Comparison of ENCODE assay signal across 15 cellular contexts in the genomic region with DNA sequence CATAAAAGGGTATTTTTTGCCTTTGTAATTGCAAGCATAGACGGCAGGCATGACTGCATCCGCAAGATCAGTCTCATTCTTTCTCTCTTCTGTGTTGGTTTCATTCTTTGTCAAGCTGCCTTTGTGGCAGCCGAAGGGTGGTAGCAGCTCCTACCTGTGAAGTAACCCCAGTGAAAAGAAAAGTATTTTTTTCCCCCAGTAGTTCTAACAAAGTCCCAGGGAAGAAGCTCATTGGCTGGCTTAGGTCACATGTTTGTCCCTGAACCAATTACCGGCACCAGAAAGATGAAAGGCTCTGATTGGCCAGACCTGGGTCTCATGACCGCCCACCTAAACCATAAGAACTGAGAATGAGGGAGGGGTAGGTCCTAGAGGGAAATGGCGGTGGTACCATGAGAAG.
DNase-seq lines count a peak whose midpoint lies in the region; ATAC-seq lines count a peak whose summit lies in the region.
"Had no signal": no experiment of that assay in that cellular context is flagged by ENCODE, and none has a peak within 500 bp of the region (broad histone marks: within the 10 kb centered on the region; RNA-seq: fewer than 3 reads in every experiment).

No MANE protein-coding gene starts in this region.

- H3K9me3 Mint-ChIP-seq in activated T-helper 17 cell treated with anti-CD3 and anti-CD28 coated beads, Interleukin-2, amount 50 U/mL, for 72 hours, result peaks cover 3% of the 10 kb centered on the region
- peaks cover 0 to 7% of the 10 kb centered on the region in 2 donors for H3K9me3 Mint-ChIP-seq in stimulated activated naive B cell treated with anti-CD40 and anti-IgM and Interleukin-4, amounts not matched to agents 10 μg/mL and 1 μg/mL and 100 μg/mL, for 72 hours

- ATAC-seq in activated T-helper 17 cell treated with anti-CD3 and anti-CD28 coated beads, Interleukin-2, amount 50 U/mL, for 72 hours (replicated peaks), result peak; percentile 97
- peak; percentile 81 to 85 for ATAC-seq in stimulated activated naive B cell treated with anti-CD40 and anti-IgM and Interleukin-4, amounts not matched to agents 10 μg/mL and 1 μg/mL and 100 μg/mL, for 72 hours (replicated peaks)
- ATAC-seq: gastroesophageal sphincter; HCT116; naive thymus-derived CD8-positive, alpha-beta T cell had no signal

- peaks cover 20% of the 10 kb centered on the region for H3K4me1 Mint-ChIP-seq in activated T-helper 17 cell treated with anti-CD3 and anti-CD28 coated beads, Interleukin-2, amount 50 U/mL, for 72 hours
- peaks cover 24 to 26% of the 10 kb centered on the region in 2 donors for H3K4me1 Mint-ChIP-seq in stimulated activated naive B cell treated with anti-CD40 and anti-IgM and Interleukin-4, amounts not matched to agents 10 μg/mL and 1 μg/mL and 100 μg/mL, for 72 hours

- peak overlapping the region; percentile 83 for H3K27ac Mint-ChIP-seq in activated T-helper 17 cell treated with anti-CD3 and anti-CD28 coated beads, Interleukin-2, amount 50 U/mL, for 72 hours
- peak overlapping the region; percentile 76 for H3K27ac Mint-ChIP-seq in stimulated activated naive B cell treated with anti-CD40 and anti-IgM and Interleukin-4, amounts not matched to agents 10 μg/mL and 1 μg/mL and 100 μg/mL, for 72 hours
- H3K27ac Mint-ChIP-seq: activated T-helper 1 cell treated with anti-CD3 and anti-CD28 coated beads, Interleukin-12 subunit alpha, Interleukin-12 subunit beta, Interleukin-2, Interleukin-4 antibody, amounts not matched to agents 30 ng/mL and 10 ng/mL and 1 ng/mL, durations not matched to agents 14 hours and 24 hours and 36 hours; naive thymus-derived CD8-positive, alpha-beta T cell had no signal

- H3K36me3 Mint-ChIP-seq in activated T-helper 17 cell treated with anti-CD3 and anti-CD28 coated beads, Interleukin-2, amount 50 U/mL, for 72 hours (ENCODE audit: low read depth), result peaks cover 22% of the 10 kb centered on the region
- peaks cover 22 to 33% of the 10 kb centered on the region in 2 donors for H3K36me3 Mint-ChIP-seq in stimulated activated naive B cell treated with anti-CD40 and anti-IgM and Interleukin-4, amounts not matched to agents 10 μg/mL and 1 μg/mL and 100 μg/mL, for 72 hours

- H3K27me3 Mint-ChIP-seq in activated T-helper 17 cell treated with anti-CD3 and anti-CD28 coated beads, Interleukin-2, amount 50 U/mL, for 72 hours, result no peaks in the 10 kb centered on the region
- peaks cover 0 to 11% of the 10 kb centered on the region in 2 donors for H3K27me3 Mint-ChIP-seq in stimulated activated naive B cell treated with anti-CD40 and anti-IgM and Interleukin-4, amounts not matched to agents 10 μg/mL and 1 μg/mL and 100 μg/mL, for 72 hours

- H3K4me3 Mint-ChIP-seq in activated T-helper 17 cell treated with anti-CD3 and anti-CD28 coated beads, Interleukin-2, amount 50 U/mL, for 72 hours, result peak overlapping the region; percentile 56
- H3K4me3 Mint-ChIP-seq in stimulated activated naive B cell treated with anti-CD40 and anti-IgM and Interleukin-4, amounts not matched to agents 10 μg/mL and 1 μg/mL and 100 μg/mL, for 72 hours, result no peak overlapping the region
- H3K4me3 Mint-ChIP-seq: activated T-helper 1 cell treated with anti-CD3 and anti-CD28 coated beads, Interleukin-12 subunit alpha, Interleukin-12 subunit beta, Interleukin-2, Interleukin-4 antibody, amounts not matched to agents 30 ng/mL and 10 ng/mL and 1 ng/mL, durations not matched to agents 14 hours and 24 hours and 36 hours; naive thymus-derived CD8-positive, alpha-beta T cell had no signal

- peak; percentile 41 for DNase-seq in activated T-cell treated with anti-CD3 and anti-CD28 coated beads for 48 hours (ENCODE audit: low read depth)
- DNase-seq in activated T-cell treated with anti-CD3 and anti-CD28 coated beads for 4 hours, result no peak
- DNase-seq in renal cortical epithelial cell (ENCODE audit: low read depth), result peak; percentile 28
- DNase-seq in stimulated activated naive B cell treated with anti-CD40 and anti-IgM and Interleukin-4, amounts not matched to agents 10 μg/mL and 1 μg/mL and 100 μg/mL, for 72 hours, result peak; percentile 35
- DNase-seq in NCI-H1694 treated with DMSO at 0.1 percent for 48 hours (lab: John Stamatoyannopoulos, UW), result no peak
- no peak for DNase-seq in NCI-H2196 (lab: John Stamatoyannopoulos, UW; ENCODE audit: unreplicated experiment)
- no peak for DNase-seq in DMS114 treated with DMSO at 0.1 percent for 48 hours (lab: John Stamatoyannopoulos, UW; ENCODE audit: unreplicated experiment)
- DNase-seq: mammary epithelial cell, NCI-H774, Peyer's patch had no signal

Comparison
In these comparisons a context has a peak if more than half of its experiments do, and no peak if none do; other contexts are left out.
1. DNase-seq: peak in activated T-cell treated with anti-CD3 and anti-CD28 coated beads for 48 hours (single experiment), renal cortical epithelial cell (single experiment) and stimulated activated naive B cell treated with anti-CD40 and anti-IgM and Interleukin-4, amounts not matched to agents 10 μg/mL and 1 μg/mL and 100 μg/mL, for 72 hours (single experiment); none in activated T-cell treated with anti-CD3 and anti-CD28 coated beads for 4 hours (single experiment), NCI-H1694 treated with DMSO at 0.1 percent for 48 hours (single experiment), NCI-H2196 (single experiment) and DMS114 treated with DMSO at 0.1 percent for 48 hours (single experiment).